1 cellular context compared by ENCODE assay signal in genomic region chr19:13150187-13150918, GRCh38.
TF ChIP-seq lines count a peak whose summit lies in the region.

TSS of gene IER2 (plus strand) at chr19:13150411. CDS start at chr19:13153187, 2,776 bp downstream.
TSS of gene STX10 (minus strand) at chr19:13150375. CDS start at chr19:13150173, 202 bp downstream.

TF ChIP-seq in K562, 482 proteins besides CTCF, POLR2A, EP300 and RAD21 (continued from another document and continues in another):
- no peak for TF ChIP-seq ZNF280B (CRISPR knock-in tag; IDR thresholded peaks at IDR 0.05)
- TF ChIP-seq MLX (CRISPR knock-in tag; conservative IDR thresholded peaks at IDR 0.05) = 0 out of 4 replicates have a peak, but pooled peaks of 1 of the 2 experiments have one; percentile 29
- no peak for TF ChIP-seq ZNF217 (CRISPR knock-in tag; IDR thresholded peaks at IDR 0.05)
- no peak for TF ChIP-seq MCM5 (IDR thresholded peaks at IDR 0.05; ENCODE audit: low read depth)
- peak; percentile 83 for TF ChIP-seq RBFOX2 (IDR thresholded peaks at IDR 0.05; ENCODE audit: low read depth, low read length)
- TF ChIP-seq SNAPC5 (CRISPR knock-in tag; IDR thresholded peaks at IDR 0.05) = no peak
- TF ChIP-seq ZNF124 (CRISPR knock-in tag; IDR thresholded peaks at IDR 0.05) = no peak
- TF ChIP-seq POLR2B (IDR thresholded peaks at IDR 0.05; ENCODE audit: low read depth, partially characterized antibody) = peak; percentile 71
- no peak for TF ChIP-seq MECOM (CRISPR knock-in tag; IDR thresholded peaks at IDR 0.05)
- no peak for TF ChIP-seq MTF1 (CRISPR knock-in tag; IDR thresholded peaks at IDR 0.05; ENCODE audit: borderline replicate concordance)
- TF ChIP-seq FOXK1 (CRISPR knock-in tag; IDR thresholded peaks at IDR 0.05; ENCODE audit: borderline replicate concordance) = 0 out of 2 replicates have a peak, but pooled peaks have one; percentile 63
- no peak for TF ChIP-seq HINFP (tag; conservative IDR thresholded peaks at IDR 0.05; ENCODE audit: low read depth)
- no peak for TF ChIP-seq TCFL5 (CRISPR knock-in tag; conservative IDR thresholded peaks at IDR 0.05)
- no peak for TF ChIP-seq CEBPZ (IDR thresholded peaks at IDR 0.05; ENCODE audit: borderline replicate concordance, low read depth, low read length)
- no peak for TF ChIP-seq PHF20 (IDR thresholded peaks at IDR 0.05; ENCODE audit: partially characterized antibody)
- TF ChIP-seq IRF9 (tag; IDR thresholded peaks at IDR 0.05) = no peak
- TF ChIP-seq ARID2 (IDR thresholded peaks at IDR 0.05) = no peak
- no peak for TF ChIP-seq POLR3G (IDR thresholded peaks at IDR 0.05; ENCODE audit: extremely low read depth, insufficient read length, insufficient replicate concordance)
- TF ChIP-seq HIVEP1 (CRISPR knock-in tag; IDR thresholded peaks at IDR 0.05) = no peak; the same call in 1 of the 2 replicates
- no peak for TF ChIP-seq ZNF785 (CRISPR knock-in tag; IDR thresholded peaks at IDR 0.05)
- no peak for TF ChIP-seq PHB (CRISPR knock-in tag; IDR thresholded peaks at IDR 0.05)
- peak; percentile 98 for TF ChIP-seq GABPB1 (CRISPR knock-in tag; IDR thresholded peaks at IDR 0.05)
- TF ChIP-seq ZBTB8A (IDR thresholded peaks at IDR 0.05; ENCODE audit: partially characterized antibody) = no peak
- TF ChIP-seq TRIM25 (IDR thresholded peaks at IDR 0.05; ENCODE audit: borderline replicate concordance) = no peak
- TF ChIP-seq CHD1 (IDR thresholded peaks at IDR 0.05; ENCODE audit: low read length) = peak; percentile 88
- TF ChIP-seq CEBPG (CRISPR knock-in tag; IDR thresholded peaks at IDR 0.05) = peak; percentile 39; the same call in 1 of the 2 replicates
- no peak for TF ChIP-seq CEBPG (tag; conservative IDR thresholded peaks at IDR 0.05 in 1 of 2, IDR thresholded peaks at IDR 0.05 in 1 of 2)
- peak; percentile 85 for TF ChIP-seq CTCFL (IDR thresholded peaks at IDR 0.05; ENCODE audit: borderline replicate concordance, insufficient read depth, low read depth, low read length, poor library complexity, severe bottlenecking)
- TF ChIP-seq CSDE1 (IDR thresholded peaks at IDR 0.05) = no peak
- peak; percentile 87 for TF ChIP-seq ARID4B (CRISPR knock-in tag; IDR thresholded peaks at IDR 0.05)
- peak in 1 of 2 experiments; percentile 70; a peak in 2 of 4 replicates for TF ChIP-seq SRF (CRISPR knock-in tag; IDR thresholded peaks at IDR 0.05)
- no peak for TF ChIP-seq UBTF (IDR thresholded peaks at IDR 0.05; ENCODE audit: borderline replicate concordance in 1 of 2, low read depth in 2 of 2, low read length in 2 of 2)
- TF ChIP-seq ZNF77 (CRISPR knock-in tag; IDR thresholded peaks at IDR 0.05) = no peak
- TF ChIP-seq ID3 (CRISPR knock-in tag; IDR thresholded peaks at IDR 0.05) = no peak
- peak; percentile 43; the same call in 1 of the 2 replicates for TF ChIP-seq ID3 (tag; IDR thresholded peaks at IDR 0.05)
- TF ChIP-seq DDX20 (tag; IDR thresholded peaks at IDR 0.05; ENCODE audit: low read depth) = no peak
- TF ChIP-seq MAX (CRISPR knock-in tag; IDR thresholded peaks at IDR 0.05) = peak; percentile 79
- no peak for TF ChIP-seq NONO (IDR thresholded peaks at IDR 0.05; ENCODE audit: low read depth in 2 of 2, low read length in 1 of 2)
- TF ChIP-seq MAFG (tag; conservative IDR thresholded peaks at IDR 0.05) = no peak
- TF ChIP-seq PTTG1 (tag; IDR thresholded peaks at IDR 0.05; ENCODE audit: low read depth) = no peak
- TF ChIP-seq HDGF (IDR thresholded peaks at IDR 0.05) = no peak
- TF ChIP-seq ILK (tag; IDR thresholded peaks at IDR 0.05; ENCODE audit: borderline replicate concordance, low read depth) = no peak
- no peak for TF ChIP-seq SREBF2 (CRISPR knock-in tag; IDR thresholded peaks at IDR 0.05)
